12 cellular contexts compared by ENCODE assay signal in the genomic region with DNA sequence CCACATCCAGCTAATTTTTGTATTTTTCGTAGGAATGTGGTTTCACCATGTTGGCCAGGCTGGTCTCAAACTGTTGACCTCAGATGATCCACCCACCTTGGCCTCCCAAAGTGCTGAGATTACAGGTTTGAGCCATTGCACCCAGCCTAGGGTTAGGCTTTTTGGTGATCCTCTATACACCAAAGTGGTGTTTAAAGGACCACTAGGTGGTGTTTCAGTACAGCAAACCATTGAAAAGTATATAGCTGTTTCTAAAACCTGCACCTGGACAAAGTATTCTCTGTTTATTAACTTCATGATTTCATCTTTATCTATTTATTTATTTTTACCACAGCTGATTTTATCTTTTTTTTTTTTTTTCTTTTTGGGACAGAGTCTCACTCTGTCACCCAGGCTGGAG.
DNase-seq lines count a peak whose midpoint lies in the region; ATAC-seq and TF ChIP-seq lines count a peak whose summit lies in the region.
"Had no signal": no experiment of that assay in that cellular context is flagged by ENCODE, and none has a peak within 500 bp of the region (broad histone marks: within the 10 kb centered on the region; RNA-seq: fewer than 3 reads in every experiment).

No MANE protein-coding gene starts in this region.

- H3K27ac ChIP-seq in upper lobe of right lung, result no peak overlapping the region
- no peak overlapping the region for H3K27ac ChIP-seq in aorta (ENCODE audit: low read depth in 1 of 2, low read length in 2 of 2)

- intact Hi-C loops in upper lobe of right lung (cut with DNase I) (no loop called here), aorta (cut with DNase I) (no loop called here)

- H3K9me3 Mint-ChIP-seq in activated naive CD8-positive, alpha-beta T cell treated with anti-CD3 and anti-CD28 coated beads, Interleukin-2, amount 50 U/mL, for 24 hours, result no peaks in the 10 kb centered on the region
- no peaks in the 10 kb centered on the region for H3K9me3 Mint-ChIP-seq in activated naive CD8-positive, alpha-beta T cell treated with anti-CD3 and anti-CD28 coated beads for 36 hours
- H3K9me3 Mint-ChIP-seq in chondrocyte (ENCODE audit: low read depth), result no peaks in the 10 kb centered on the region
- H3K9me3 Mint-ChIP-seq: dendritic cell treated with granulocyte-macrophage colony-stimulating factor and Interleukin-4, amounts not matched to agents 40 ng/mL and 50 ng/mL, for 4 days had no signal

- no peaks in the 10 kb centered on the region for H3K4me1 Mint-ChIP-seq in activated naive CD8-positive, alpha-beta T cell treated with anti-CD3 and anti-CD28 coated beads, Interleukin-2, amount 50 U/mL, for 24 hours
- H3K4me1 Mint-ChIP-seq in activated naive CD8-positive, alpha-beta T cell treated with anti-CD3 and anti-CD28 coated beads for 36 hours, result no peaks in the 10 kb centered on the region
- no peaks in the 10 kb centered on the region for H3K4me1 Mint-ChIP-seq in chondrocyte (ENCODE audit: low read depth)

- WGBS in aorta, 2 donors, result 91 to 99% methylated on average over 1 of the region's 1 CpG

- H3K36me3 Mint-ChIP-seq in activated naive CD8-positive, alpha-beta T cell treated with anti-CD3 and anti-CD28 coated beads, Interleukin-2, amount 50 U/mL, for 24 hours (ENCODE audit: low read depth), result no peaks in the 10 kb centered on the region
- H3K36me3 Mint-ChIP-seq in activated naive CD8-positive, alpha-beta T cell treated with anti-CD3 and anti-CD28 coated beads for 36 hours, result no peaks in the 10 kb centered on the region
- no peaks in the 10 kb centered on the region for H3K36me3 Mint-ChIP-seq in chondrocyte (ENCODE audit: low read depth)

- no peak for DNase-seq in activated naive CD8-positive, alpha-beta T cell treated with anti-CD3 and anti-CD28 coated beads, Interleukin-2, amount 50 U/mL, for 24 hours
- DNase-seq in activated naive CD8-positive, alpha-beta T cell treated with anti-CD3 and anti-CD28 coated beads for 36 hours, result no peak
- DNase-seq in M059J (ENCODE audit: low read depth) (peak; percentile 26), chondrocyte (ENCODE audit: low spot score) (no peak), upper lobe of right lung (no peak), NCI-H146 (lab: John Stamatoyannopoulos, UW) (no peak), aorta (no peak), LoVo (ENCODE audit: low spot score) (no peak)
- DNase-seq: activated CD4-positive, alpha-beta T cell treated with anti-CD3 and anti-CD28 coated beads for 4 hours; NCI-H2107; stimulated activated CD4-positive, alpha-beta T cell treated with anti-CD3 and anti-CD28 coated beads, Interleukin-2, amount 100 ng/mL, for 24 hours had no signal

- no peak overlapping the region for H3K4me3 Mint-ChIP-seq in activated naive CD8-positive, alpha-beta T cell treated with anti-CD3 and anti-CD28 coated beads, Interleukin-2, amount 50 U/mL, for 24 hours
- no peak overlapping the region for H3K4me3 Mint-ChIP-seq in activated naive CD8-positive, alpha-beta T cell treated with anti-CD3 and anti-CD28 coated beads for 36 hours
- no peak overlapping the region for H3K4me3 Mint-ChIP-seq in chondrocyte (ENCODE audit: unreplicated experiment)
- H3K4me3 Mint-ChIP-seq: dendritic cell treated with granulocyte-macrophage colony-stimulating factor and Interleukin-4, amounts not matched to agents 40 ng/mL and 50 ng/mL, for 4 days had no signal

- H3K4me3 ChIP-seq in upper lobe of right lung, result no peak overlapping the region
- no peak overlapping the region for H3K4me3 ChIP-seq in aorta (ENCODE audit: low read length in 2 of 2)

- TF ChIP-seq CTCF in chondrocyte (IDR thresholded peaks at IDR 0.05) (peak; percentile 72), upper lobe of right lung (IDR thresholded peaks at IDR 0.05) (peak; percentile 13)

- no peaks in the 10 kb centered on the region for H3K27me3 Mint-ChIP-seq in activated naive CD8-positive, alpha-beta T cell treated with anti-CD3 and anti-CD28 coated beads, Interleukin-2, amount 50 U/mL, for 24 hours
- no peaks in the 10 kb centered on the region for H3K27me3 Mint-ChIP-seq in activated naive CD8-positive, alpha-beta T cell treated with anti-CD3 and anti-CD28 coated beads for 36 hours
- H3K27me3 Mint-ChIP-seq in chondrocyte (ENCODE audit: low read depth), result no peaks in the 10 kb centered on the region
- H3K27me3 Mint-ChIP-seq: dendritic cell treated with granulocyte-macrophage colony-stimulating factor and Interleukin-4, amounts not matched to agents 40 ng/mL and 50 ng/mL, for 4 days had no signal

- H3K27me3 ChIP-seq in upper lobe of right lung, result no peaks in the 10 kb centered on the region
- no peaks in the 10 kb centered on the region for H3K27me3 ChIP-seq in aorta (ENCODE audit: control insufficient read depth in 1 of 2, insufficient read depth in 2 of 2, low read length in 1 of 2)

- H3K9me3 ChIP-seq in upper lobe of right lung, result no peaks in the 10 kb centered on the region
- no peaks in the 10 kb centered on the region for H3K9me3 ChIP-seq in aorta (ENCODE audit: control insufficient read depth, low read length)

- ATAC-seq in activated naive CD8-positive, alpha-beta T cell treated with anti-CD3 and anti-CD28 coated beads, Interleukin-2, amount 50 U/mL, for 24 hours, result peak; percentile 43
- no peak for ATAC-seq in upper lobe of right lung
- ATAC-seq in aorta (ENCODE audit: low FRiP score), result no peak

- no peak overlapping the region for H3K27ac Mint-ChIP-seq in activated naive CD8-positive, alpha-beta T cell treated with anti-CD3 and anti-CD28 coated beads, Interleukin-2, amount 50 U/mL, for 24 hours
- H3K27ac Mint-ChIP-seq in activated naive CD8-positive, alpha-beta T cell treated with anti-CD3 and anti-CD28 coated beads for 36 hours, result no peak overlapping the region
- no peak overlapping the region for H3K27ac Mint-ChIP-seq in chondrocyte (ENCODE audit: unreplicated experiment)
- H3K27ac Mint-ChIP-seq: dendritic cell treated with granulocyte-macrophage colony-stimulating factor and Interleukin-4, amounts not matched to agents 40 ng/mL and 50 ng/mL, for 4 days had no signal

- H3K36me3 ChIP-seq in upper lobe of right lung, result peaks cover 8% of the 10 kb centered on the region
- no peaks in the 10 kb centered on the region for H3K36me3 ChIP-seq in aorta (ENCODE audit: control insufficient read depth in 1 of 2, insufficient read depth in 2 of 2, low read length in 1 of 2)

- H3K4me1 ChIP-seq in upper lobe of right lung, result no peaks in the 10 kb centered on the region
- H3K4me1 ChIP-seq in aorta (ENCODE audit: control insufficient read depth in 1 of 2, insufficient read depth in 2 of 2, low read length in 2 of 2), result no peaks in the 10 kb centered on the region
